Comparison of ENCODE assay signal across 18 cellular contexts in genomic region chr20:53919886-53920285, GRCh38.
DNase-seq lines count a peak whose midpoint lies in the region; ATAC-seq, FAIRE-seq and TF ChIP-seq lines count a peak whose summit lies in the region.
"Had no signal": no experiment of that assay in that cellular context is flagged by ENCODE, and none has a peak within 500 bp of the region (broad histone marks: within the 10 kb centered on the region; RNA-seq: fewer than 3 reads in every experiment).

No MANE protein-coding gene starts in this region.

- no peak for TF ChIP-seq RAD21 in IMR-90 (IDR thresholded peaks at IDR 0.05; ENCODE audit: low read length)
- no peak for TF ChIP-seq RAD21 in GM12878 (IDR thresholded peaks at IDR 0.05; ENCODE audit: insufficient read depth, low read depth, low read length)

- SMC1A ChIA-PET in GM12878 (lab: Charles Lee; ENCODE audit: uncharacterized antibody, unreplicated experiment): interaction anchor here (0.6 to 6.3 kb wide), 8 partner anchors 14 to 212 kb away, joined by 3 to 384 read pairs (median 18); no protein-coding TSS in a partner anchor

- peaks cover 16% of the 10 kb centered on the region for H3F3A ChIP-seq in neural progenitor cell (ENCODE audit: low read depth)

- no peak for TF ChIP-seq EP300 in GM12878 (IDR thresholded peaks at IDR 0.05; ENCODE audit: borderline replicate concordance in 1 of 2, control insufficient read depth in 1 of 2, low read depth in 2 of 2, low read length in 2 of 2)

- H3K4me2 ChIP-seq in BLaER1 treated with 17β-estradiol and CSF1 and Interleukin-3, amounts not matched to agents 10 nM and 100 nM: peak overlapping the region in 6 of 11 experiments; percentile 11 to 33 (median 22); a peak in 5 of 22 replicates
- no peak overlapping the region for H3K4me2 ChIP-seq in IMR-90 (ENCODE audit: low read depth, low read length)
- no peak overlapping the region for H3K4me2 ChIP-seq in GM12878 (ENCODE audit: control insufficient read depth, insufficient read depth)
- H3K4me2 ChIP-seq in neural progenitor cell: no peak overlapping the region
- H3K4me2 ChIP-seq: SK-N-SH had no signal

- no peak for TF ChIP-seq POLR2A in IMR-90 (IDR thresholded peaks at IDR 0.05; ENCODE audit: low read depth, low read length)
- TF ChIP-seq POLR2A in GM12878 (IDR thresholded peaks at IDR 0.05; ENCODE audit: low read depth, low read length): no peak

- H2BK5ac ChIP-seq in IMR-90 (ENCODE audit: low read depth, low read length, poor library complexity, severe bottlenecking): no peak overlapping the region

- H2BK120ac ChIP-seq in IMR-90 (ENCODE audit: low read depth, low read length): no peak overlapping the region

- TF ChIP-seq CTCF in IMR-90 (conservative IDR thresholded peaks at IDR 0.05; ENCODE audit: low read depth, low read length): no peak
- TF ChIP-seq CTCF in GM12878 (IDR thresholded peaks at IDR 0.05 in 2 of 3, conservative IDR thresholded peaks at IDR 0.05 in 1 of 3; ENCODE audit: control insufficient read depth in 2 of 3, extremely low read depth in 1 of 3, insufficient read depth in 1 of 3, low read depth in 3 of 3, low read length in 3 of 3): no peak
- TF ChIP-seq CTCF in neural progenitor cell (IDR thresholded peaks at IDR 0.05): no peak
- no peak for TF ChIP-seq CTCF in osteocyte (IDR thresholded peaks at IDR 0.05)

- ATAC-seq in IMR-90 (ENCODE audit: low read depth): no peak
- no peak for ATAC-seq in GM12878
- ATAC-seq in GM21717 (IDR thresholded peaks at IDR 0.05; ENCODE audit: unreplicated experiment): no peak
- ATAC-seq: Right ventricle myocardium inferior had no signal

- H4K91ac ChIP-seq in IMR-90 (ENCODE audit: insufficient read depth, low read depth, low read length): no peak overlapping the region

- H4K8ac ChIP-seq in IMR-90 (ENCODE audit: low read depth in 2 of 2, low read length in 2 of 2): no peak overlapping the region

- H3K9me1 ChIP-seq in IMR-90 (ENCODE audit: insufficient read depth, low read length): peaks cover 2% of the 10 kb centered on the region; the same call in 1 of the 2 replicates

- no peaks in the 10 kb centered on the region for H3K27me3 ChIP-seq in BLaER1 treated with 17β-estradiol and CSF1 and Interleukin-3, amounts not matched to agents 10 nM and 100 nM
- H3K27me3 ChIP-seq in IMR-90 (ENCODE audit: control insufficient read depth, insufficient read depth, low read length): no peaks in the 10 kb centered on the region
- no peaks in the 10 kb centered on the region for H3K27me3 ChIP-seq in GM12878 (replicated peaks in 1 of 2; ENCODE audit: control insufficient read depth in 2 of 2, insufficient read depth in 2 of 2, low read length in 1 of 2)
- H3K27me3 ChIP-seq in neural progenitor cell: no peaks in the 10 kb centered on the region

- no peak for FAIRE-seq in GM12878 (lab: Jason Lieb, UNC)

- in situ Hi-C loops in IMR-90 (cut with MboI; ENCODE audit: low sequenced_read_pairs) (no loop called here), GM12878 (cut with MboI) (no loop called here)

- peaks cover 2% of the 10 kb centered on the region for H3K9me3 Mint-ChIP-seq in neural progenitor cell
- no peaks in the 10 kb centered on the region for H3K9me3 Mint-ChIP-seq in osteocyte (ENCODE audit: unreplicated experiment)
- H3K9me3 Mint-ChIP-seq: CD4-positive, alpha-beta memory T cell had no signal

- no peak for DNase-seq in IMR-90
- DNase-seq in GM12878 (ENCODE audit: low read depth, low spot score): no peak
- DNase-seq in neural progenitor cell (ENCODE audit: low spot score): no peak
- DNase-seq in osteocyte (ENCODE audit: extremely low spot score, unreplicated experiment): no peak
- no peak for DNase-seq in putamen (ENCODE audit: low spot score)
- no peak for DNase-seq in cerebellar cortex (ENCODE audit: low spot score)
- DNase-seq: CD4-positive, alpha-beta memory T cell; DND-41; GF-D8; KG1; NCI-H1092; NCI-H1694 treated with DMSO at 0.1 percent for 48 hours; NCI-H345; SK-N-SH had no signal

- BruUV-seq in IMR-90 (replicated peaks; lab: Mats Ljungman, UMichigan) (no TSS peak), GM12878 (replicated peaks; lab: Mats Ljungman, UMichigan) (no TSS peak)

- no peak overlapping the region for H3K9ac ChIP-seq in BLaER1 treated with 17β-estradiol and CSF1 and Interleukin-3, amounts not matched to agents 10 nM and 100 nM
- no peak overlapping the region for H3K9ac ChIP-seq in IMR-90 (ENCODE audit: low read depth, low read length)
- H3K9ac ChIP-seq in GM12878 (ENCODE audit: control insufficient read depth, insufficient read depth, low read length): no peak overlapping the region
- no peak overlapping the region for H3K9ac ChIP-seq in neural progenitor cell
- H3K9ac ChIP-seq: SK-N-SH had no signal

- peaks cover 0 to 10% of the 10 kb centered on the region in 2 experiments; a peak in 1 of 4 replicates for H3K79me1 ChIP-seq in IMR-90 (ENCODE audit: low read depth in 1 of 2, low read length in 2 of 2)

- H3K4me3 Mint-ChIP-seq in neural progenitor cell (no peak overlapping the region), osteocyte (ENCODE audit: unreplicated experiment) (no peak overlapping the region)
- H3K4me3 Mint-ChIP-seq: CD4-positive, alpha-beta memory T cell had no signal

- H3K27me3 Mint-ChIP-seq in neural progenitor cell (ENCODE audit: insufficient read depth, low read depth): peaks cover 6% of the 10 kb centered on the region
- no peaks in the 10 kb centered on the region for H3K27me3 Mint-ChIP-seq in osteocyte (ENCODE audit: unreplicated experiment)
- H3K27me3 Mint-ChIP-seq: CD4-positive, alpha-beta memory T cell had no signal

- H3K4ac ChIP-seq in IMR-90 (ENCODE audit: low read depth, low read length): no peak overlapping the region

- 0 out of 2 replicates have a peak overlapping the region, but pooled peaks have one; percentile 25 for H2AK5ac ChIP-seq in IMR-90 (ENCODE audit: low read depth, low read length)

- H2BK20ac ChIP-seq in IMR-90 (ENCODE audit: low read depth, low read length): peak overlapping the region; percentile 12; the same call in 1 of the 2 replicates

- intact Hi-C loops in IMR-90 (cut with micrococcal nuclease): loop anchor here (5.0 kb wide), 2 partner anchors 168 to 263 kb away; no protein-coding TSS in a partner anchor
- intact Hi-C loops in GM12878 (cut with micrococcal nuclease; ENCODE audit: unreplicated experiment): loop anchor here (5.0 kb wide), 3 partner anchors 168 to 263 kb away; no protein-coding TSS in a partner anchor

- no peak overlapping the region for H2AK9ac ChIP-seq in IMR-90 (replicated peaks; ENCODE audit: low read depth, low read length, poor library complexity)

- H3K56ac ChIP-seq in IMR-90 (ENCODE audit: extremely low read depth, insufficient read depth, low read length): no peak overlapping the region

- RAD21 ChIA-PET in GM12878 (lab: Charles Lee; ENCODE audit: unreplicated experiment): interaction anchor here (13.5 kb wide), 1 partner anchor 14 kb away, joined by 394 read pairs; no protein-coding TSS in a partner anchor

- H3K23ac ChIP-seq in IMR-90 (ENCODE audit: low read depth, low read length): no peak overlapping the region

- dilution Hi-C loops in IMR-90 (cut with HindIII; ENCODE audit: low sequenced_read_pairs, unreplicated experiment): no loop called here

- 94% methylated on average over 5 of the region's 10 CpGs; no CpG with 5 or more reads in 1 of the 2 experiments for WGBS in IMR-90 (ENCODE audit: extremely low coverage in 2 of 2, insufficient read length in 1 of 2), 2 experiments
- WGBS in GM12878 (ENCODE audit: insufficient coverage, insufficient replicate concordance, low lambda C conversion rate, missing lambda C conversion rate): 97% methylated on average over 10 of the region's 10 CpGs

- no peak overlapping the region for H3K14ac ChIP-seq in IMR-90 (replicated peaks; ENCODE audit: low read depth, low read length)

- peaks cover 66 to 91% (median 71%) of the 10 kb centered on the region in 10 experiments for H3K4me1 ChIP-seq in BLaER1 treated with 17β-estradiol and CSF1 and Interleukin-3, amounts not matched to agents 10 nM and 100 nM
- H3K4me1 ChIP-seq in IMR-90 (ENCODE audit: control insufficient read depth, insufficient read depth, low read length) (peaks cover 23% of the 10 kb centered on the region), GM12878 (ENCODE audit: control insufficient read depth, insufficient read depth, low read length) (peaks cover 56% of the 10 kb centered on the region), neural progenitor cell (peaks cover 38% of the 10 kb centered on the region)

- CTCF ChIA-PET in IMR-90 (lab: Yijun Ruan, JAX) (no interaction called here), GM12878 (lab: Yijun Ruan, JAX) (interaction anchor here (1.3 to 5.9 kb wide), 3 partner anchors 12 to 184 kb away, joined by 4 to 258 read pairs (median 5); no protein-coding TSS in a partner anchor)

- H3K4me3 ChIP-seq in BLaER1 treated with 17β-estradiol and CSF1 and Interleukin-3, amounts not matched to agents 10 nM and 100 nM: no peak overlapping the region
- H3K4me3 ChIP-seq in IMR-90 (ENCODE audit: insufficient read depth, low read depth, low read length) (no peak overlapping the region), GM12878 (no peak overlapping the region), neural progenitor cell (no peak overlapping the region)
- H3K4me3 ChIP-seq: HAP-1 had no signal

- peaks cover under 1% of the 10 kb centered on the region; the same call in 1 of the 2 replicates for H3K79me2 ChIP-seq in GM12878 (ENCODE audit: control insufficient read depth, insufficient read depth, low read length)
- H3K79me2 ChIP-seq in neural progenitor cell (ENCODE audit: low read depth): no peaks in the 10 kb centered on the region

- H3K4me1 Mint-ChIP-seq in neural progenitor cell (peaks cover 52% of the 10 kb centered on the region), osteocyte (ENCODE audit: unreplicated experiment) (peaks cover 35% of the 10 kb centered on the region)

- no peak overlapping the region for H2BK15ac ChIP-seq in IMR-90 (ENCODE audit: low read depth, low read length)

- no peak overlapping the region for H4K5ac ChIP-seq in IMR-90 (ENCODE audit: low read depth, low read length)

- peak overlapping the region in 10 of 11 experiments; percentile 31 to 99 (median 96); a peak in 19 of 22 replicates for H3K27ac ChIP-seq in BLaER1 treated with 17β-estradiol and CSF1 and Interleukin-3, amounts not matched to agents 10 nM and 100 nM
- H3K27ac ChIP-seq in IMR-90 (ENCODE audit: insufficient read depth, low read length): no peak overlapping the region
- no peak overlapping the region for H3K27ac ChIP-seq in GM12878 (ENCODE audit: control insufficient read depth, insufficient read depth)
- no peak overlapping the region for H3K27ac ChIP-seq in neural progenitor cell

- H3K18ac ChIP-seq in IMR-90 (ENCODE audit: low read depth, low read length): no peak overlapping the region

- H3K36me3 Mint-ChIP-seq in neural progenitor cell: no peaks in the 10 kb centered on the region
- H3K36me3 Mint-ChIP-seq in osteocyte (ENCODE audit: unreplicated experiment): no peaks in the 10 kb centered on the region
- H3K36me3 Mint-ChIP-seq: CD4-positive, alpha-beta memory T cell had no signal

- H2AFZ ChIP-seq in IMR-90 (replicated peaks; ENCODE audit: low read length, poor library complexity) (no peak overlapping the region), GM12878 (ENCODE audit: control insufficient read depth, low read depth, low read length) (no peak overlapping the region), neural progenitor cell (replicated peaks) (no peak overlapping the region)

- H4K20me1 ChIP-seq in BLaER1 treated with 17β-estradiol and CSF1 and Interleukin-3, amounts not matched to agents 10 nM and 100 nM: no peaks in the 10 kb centered on the region
- no peaks in the 10 kb centered on the region for H4K20me1 ChIP-seq in IMR-90 (ENCODE audit: insufficient read depth, low read length)
- no peaks in the 10 kb centered on the region for H4K20me1 ChIP-seq in GM12878 (ENCODE audit: control insufficient read depth, insufficient read depth)
- H4K20me1 ChIP-seq in neural progenitor cell (ENCODE audit: low read depth): no peaks in the 10 kb centered on the region

- POLR2A ChIA-PET in IMR-90 (lab: Charles Lee; ENCODE audit: unreplicated experiment): no interaction called here
- POLR2A ChIA-PET in GM12878 (lab: Charles Lee): interaction anchor here (2.8 to 3.1 kb wide), 2 partner anchors 11 to 15 kb away, joined by 14 to 29 read pairs; no protein-coding TSS in a partner anchor

- H3K27ac Mint-ChIP-seq in neural progenitor cell (peak overlapping the region; percentile 54), osteocyte (ENCODE audit: unreplicated experiment) (no peak overlapping the region)

- H3K36me3 ChIP-seq in BLaER1 treated with 17β-estradiol and CSF1 and Interleukin-3, amounts not matched to agents 10 nM and 100 nM: peaks cover 0 to 4% (median 0%) of the 10 kb centered on the region in 11 experiments; a peak in 1 of 22 replicates
- no peaks in the 10 kb centered on the region for H3K36me3 ChIP-seq in IMR-90 (ENCODE audit: control insufficient read depth, insufficient read depth, low read length)
- no peaks in the 10 kb centered on the region; a peak in 1 of 4 replicates for H3K36me3 ChIP-seq in GM12878 (ENCODE audit: control insufficient read depth in 2 of 2, insufficient read depth in 2 of 2, low read length in 1 of 2)
- H3K36me3 ChIP-seq in neural progenitor cell: no peaks in the 10 kb centered on the region
- H3K36me3 ChIP-seq: HAP-1 had no signal

- H3K9me3 ChIP-seq in BLaER1 treated with 17β-estradiol and CSF1 and Interleukin-3, amounts not matched to agents 10 nM and 100 nM (replicated peaks in 1 of 11): peaks cover 0 to 32% (median 6%) of the 10 kb centered on the region in 11 experiments; a peak in 12 of 22 replicates
- H3K9me3 ChIP-seq in IMR-90 (ENCODE audit: control insufficient read depth, insufficient read depth, low read length) (no peaks in the 10 kb centered on the region), GM12878 (replicated peaks; ENCODE audit: control insufficient read depth, insufficient read depth, low read length) (no peaks in the 10 kb centered on the region; the same call in 2 of the 3 replicates), neural progenitor cell (ENCODE audit: low read depth) (no peaks in the 10 kb centered on the region)
- H3K9me3 ChIP-seq: HAP-1, SK-N-SH had no signal

Comparison
In these comparisons a context has a peak if more than half of its experiments do, and no peak if none do; other contexts are left out.
1. H3K27ac ChIP-seq: peak in BLaER1 treated with 17β-estradiol and CSF1 and Interleukin-3, amounts not matched to agents 10 nM and 100 nM (10 of 11); none in IMR-90 (single experiment), GM12878 (single experiment) and neural progenitor cell (single experiment).
2. H3K4me2 ChIP-seq: peak in BLaER1 treated with 17β-estradiol and CSF1 and Interleukin-3, amounts not matched to agents 10 nM and 100 nM (6 of 11); none in IMR-90 (single experiment), GM12878 (single experiment) and neural progenitor cell (single experiment).